ENCODE assay signal across 1 cellular context in the genomic region with DNA sequence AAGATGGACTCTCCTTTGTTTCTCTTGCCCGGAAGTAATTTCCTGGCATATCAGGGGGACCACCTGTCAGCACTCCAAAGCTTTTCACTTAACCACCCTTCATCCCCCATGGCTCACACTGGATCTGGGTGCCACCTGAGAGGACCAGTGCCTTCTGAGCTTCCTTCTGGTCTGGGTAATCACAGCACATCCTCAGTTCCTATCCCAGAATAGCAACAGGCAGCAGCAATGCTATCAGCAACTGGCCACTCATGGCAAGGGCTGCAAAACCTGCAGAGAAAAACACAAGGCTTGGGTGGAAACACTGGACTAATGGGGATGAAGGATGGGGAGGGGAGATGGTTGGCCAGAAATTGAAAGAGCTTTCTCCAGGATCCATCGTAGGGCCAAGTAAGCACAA.
TF ChIP-seq lines count a peak whose summit lies in the region.

No MANE protein-coding gene starts in this region.

TF ChIP-seq in H1, 55 proteins besides CTCF, POLR2A, EP300 and RAD21:
- TF ChIP-seq GTF2F1 (IDR thresholded peaks at IDR 0.05; ENCODE audit: borderline replicate concordance, low read depth, low read length) (no peak), PHF8 (conservative IDR thresholded peaks at IDR 0.05; ENCODE audit: low read depth, low read length) (no peak), SIN3A (conservative IDR thresholded peaks at IDR 0.05 in 1 of 2, IDR thresholded peaks at IDR 0.05 in 1 of 2; ENCODE audit: low read depth in 1 of 2, low read length in 2 of 2) (no peak), NANOG (IDR thresholded peaks at IDR 0.05; ENCODE audit: insufficient read depth, low read depth, low read length, poor library complexity, severe bottlenecking) (no peak), POLR2AphosphoS5 (IDR thresholded peaks at IDR 0.05; ENCODE audit: low read depth, low read length) (no peak), BRCA1 (IDR thresholded peaks at IDR 0.05; ENCODE audit: low read depth, low read length) (no peak), SIX5 (IDR thresholded peaks at IDR 0.05; ENCODE audit: low read depth, low read length) (no peak), ZNF274 (IDR thresholded peaks at IDR 0.05; ENCODE audit: borderline replicate concordance, extremely low read depth, low read length) (no peak), TBP (IDR thresholded peaks at IDR 0.05; ENCODE audit: low read depth, low read length) (no peak), EZH2 (IDR thresholded peaks at IDR 0.05; ENCODE audit: low read depth, low read length, severe bottlenecking) (no peak), GABPA (IDR thresholded peaks at IDR 0.05; ENCODE audit: borderline replicate concordance, insufficient read depth, low read length) (no peak), CEBPB (IDR thresholded peaks at IDR 0.05; ENCODE audit: low read depth, low read length) (no peak), RXRA (IDR thresholded peaks at IDR 0.05; ENCODE audit: insufficient read depth, low read depth, low read length) (no peak), CTBP2 (IDR thresholded peaks at IDR 0.05; ENCODE audit: borderline replicate concordance, insufficient read depth, insufficient read length, low read length) (no peak)
- TF ChIP-seq, protein P1, sequence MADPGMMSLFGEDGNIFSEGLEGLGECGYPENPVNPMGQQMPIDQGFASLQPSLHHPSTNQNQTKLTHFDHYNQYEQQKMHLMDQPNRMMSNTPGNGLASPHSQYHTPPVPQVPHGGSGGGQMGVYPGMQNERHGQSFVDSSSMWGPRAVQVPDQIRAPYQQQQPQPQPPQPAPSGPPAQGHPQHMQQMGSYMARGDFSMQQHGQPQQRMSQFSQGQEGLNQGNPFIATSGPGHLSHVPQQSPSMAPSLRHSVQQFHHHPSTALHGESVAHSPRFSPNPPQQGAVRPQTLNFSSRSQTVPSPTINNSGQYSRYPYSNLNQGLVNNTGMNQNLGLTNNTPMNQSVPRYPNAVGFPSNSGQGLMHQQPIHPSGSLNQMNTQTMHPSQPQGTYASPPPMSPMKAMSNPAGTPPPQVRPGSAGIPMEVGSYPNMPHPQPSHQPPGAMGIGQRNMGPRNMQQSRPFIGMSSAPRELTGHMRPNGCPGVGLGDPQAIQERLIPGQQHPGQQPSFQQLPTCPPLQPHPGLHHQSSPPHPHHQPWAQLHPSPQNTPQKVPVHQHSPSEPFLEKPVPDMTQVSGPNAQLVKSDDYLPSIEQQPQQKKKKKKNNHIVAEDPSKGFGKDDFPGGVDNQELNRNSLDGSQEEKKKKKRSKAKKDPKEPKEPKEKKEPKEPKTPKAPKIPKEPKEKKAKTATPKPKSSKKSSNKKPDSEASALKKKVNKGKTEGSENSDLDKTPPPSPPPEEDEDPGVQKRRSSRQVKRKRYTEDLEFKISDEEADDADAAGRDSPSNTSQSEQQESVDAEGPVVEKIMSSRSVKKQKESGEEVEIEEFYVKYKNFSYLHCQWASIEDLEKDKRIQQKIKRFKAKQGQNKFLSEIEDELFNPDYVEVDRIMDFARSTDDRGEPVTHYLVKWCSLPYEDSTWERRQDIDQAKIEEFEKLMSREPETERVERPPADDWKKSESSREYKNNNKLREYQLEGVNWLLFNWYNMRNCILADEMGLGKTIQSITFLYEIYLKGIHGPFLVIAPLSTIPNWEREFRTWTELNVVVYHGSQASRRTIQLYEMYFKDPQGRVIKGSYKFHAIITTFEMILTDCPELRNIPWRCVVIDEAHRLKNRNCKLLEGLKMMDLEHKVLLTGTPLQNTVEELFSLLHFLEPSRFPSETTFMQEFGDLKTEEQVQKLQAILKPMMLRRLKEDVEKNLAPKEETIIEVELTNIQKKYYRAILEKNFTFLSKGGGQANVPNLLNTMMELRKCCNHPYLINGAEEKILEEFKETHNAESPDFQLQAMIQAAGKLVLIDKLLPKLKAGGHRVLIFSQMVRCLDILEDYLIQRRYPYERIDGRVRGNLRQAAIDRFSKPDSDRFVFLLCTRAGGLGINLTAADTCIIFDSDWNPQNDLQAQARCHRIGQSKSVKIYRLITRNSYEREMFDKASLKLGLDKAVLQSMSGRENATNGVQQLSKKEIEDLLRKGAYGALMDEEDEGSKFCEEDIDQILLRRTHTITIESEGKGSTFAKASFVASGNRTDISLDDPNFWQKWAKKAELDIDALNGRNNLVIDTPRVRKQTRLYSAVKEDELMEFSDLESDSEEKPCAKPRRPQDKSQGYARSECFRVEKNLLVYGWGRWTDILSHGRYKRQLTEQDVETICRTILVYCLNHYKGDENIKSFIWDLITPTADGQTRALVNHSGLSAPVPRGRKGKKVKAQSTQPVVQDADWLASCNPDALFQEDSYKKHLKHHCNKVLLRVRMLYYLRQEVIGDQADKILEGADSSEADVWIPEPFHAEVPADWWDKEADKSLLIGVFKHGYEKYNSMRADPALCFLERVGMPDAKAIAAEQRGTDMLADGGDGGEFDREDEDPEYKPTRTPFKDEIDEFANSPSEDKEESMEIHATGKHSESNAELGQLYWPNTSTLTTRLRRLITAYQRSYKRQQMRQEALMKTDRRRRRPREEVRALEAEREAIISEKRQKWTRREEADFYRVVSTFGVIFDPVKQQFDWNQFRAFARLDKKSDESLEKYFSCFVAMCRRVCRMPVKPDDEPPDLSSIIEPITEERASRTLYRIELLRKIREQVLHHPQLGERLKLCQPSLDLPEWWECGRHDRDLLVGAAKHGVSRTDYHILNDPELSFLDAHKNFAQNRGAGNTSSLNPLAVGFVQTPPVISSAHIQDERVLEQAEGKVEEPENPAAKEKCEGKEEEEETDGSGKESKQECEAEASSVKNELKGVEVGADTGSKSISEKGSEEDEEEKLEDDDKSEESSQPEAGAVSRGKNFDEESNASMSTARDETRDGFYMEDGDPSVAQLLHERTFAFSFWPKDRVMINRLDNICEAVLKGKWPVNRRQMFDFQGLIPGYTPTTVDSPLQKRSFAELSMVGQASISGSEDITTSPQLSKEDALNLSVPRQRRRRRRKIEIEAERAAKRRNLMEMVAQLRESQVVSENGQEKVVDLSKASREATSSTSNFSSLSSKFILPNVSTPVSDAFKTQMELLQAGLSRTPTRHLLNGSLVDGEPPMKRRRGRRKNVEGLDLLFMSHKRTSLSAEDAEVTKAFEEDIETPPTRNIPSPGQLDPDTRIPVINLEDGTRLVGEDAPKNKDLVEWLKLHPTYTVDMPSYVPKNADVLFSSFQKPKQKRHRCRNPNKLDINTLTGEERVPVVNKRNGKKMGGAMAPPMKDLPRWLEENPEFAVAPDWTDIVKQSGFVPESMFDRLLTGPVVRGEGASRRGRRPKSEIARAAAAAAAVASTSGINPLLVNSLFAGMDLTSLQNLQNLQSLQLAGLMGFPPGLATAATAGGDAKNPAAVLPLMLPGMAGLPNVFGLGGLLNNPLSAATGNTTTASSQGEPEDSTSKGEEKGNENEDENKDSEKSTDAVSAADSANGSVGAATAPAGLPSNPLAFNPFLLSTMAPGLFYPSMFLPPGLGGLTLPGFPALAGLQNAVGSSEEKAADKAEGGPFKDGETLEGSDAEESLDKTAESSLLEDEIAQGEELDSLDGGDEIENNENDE (IDR thresholded peaks at IDR 0.05; ENCODE audit: insufficient replicate concordance, low read length), result no peak
